9 cellular contexts compared by ENCODE assay signal in the genomic region with DNA sequence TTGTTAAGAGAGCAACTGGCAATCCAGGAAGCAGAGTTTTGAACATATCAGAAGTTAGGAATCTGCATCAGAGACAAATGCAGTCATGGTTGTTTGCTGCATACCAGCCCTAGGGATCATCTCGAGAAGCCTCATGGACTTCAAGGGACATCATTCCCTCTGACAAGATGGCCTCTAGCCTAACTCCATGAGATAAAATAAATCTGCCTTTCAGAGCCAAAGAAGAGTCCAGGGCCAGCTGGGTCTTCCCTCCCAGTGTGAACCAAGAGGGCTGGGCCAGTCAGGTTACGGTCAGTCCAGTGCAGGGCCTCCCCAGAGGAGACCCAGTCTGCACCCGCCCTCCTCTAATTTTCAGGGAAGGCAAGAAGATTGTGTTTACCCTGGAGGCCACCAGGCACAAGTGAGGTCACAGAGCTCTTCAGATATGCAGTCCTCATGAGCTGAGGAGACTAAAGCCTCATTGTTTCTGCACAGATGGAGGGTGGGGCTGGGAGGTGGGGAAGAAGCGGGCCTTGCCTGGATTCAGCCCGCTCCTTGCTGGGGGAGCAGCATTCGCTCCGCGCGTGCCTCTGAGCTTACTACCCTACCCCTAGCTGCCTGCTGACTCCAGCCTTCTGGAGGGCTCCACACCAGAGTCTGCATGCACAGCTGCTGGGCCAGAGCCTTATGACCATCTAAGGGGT. TPM values are rescaled to one million over a fixed set of nuclear protein-coding genes. Genes with fewer than 3 reads are reported as not detected.
DNase-seq lines count a peak whose midpoint lies in the region; ATAC-seq and TF ChIP-seq lines count a peak whose summit lies in the region.
"Had no signal": no experiment of that assay in that cellular context is flagged by ENCODE, and none has a peak within 500 bp of the region (broad histone marks: within the 10 kb centered on the region; RNA-seq: fewer than 3 reads in every experiment).

No MANE protein-coding gene starts in this region.

- no peak for TF ChIP-seq CTCF in prostate gland (IDR thresholded peaks at IDR 0.05)

- DNase-seq in COLO668 (lab: John Stamatoyannopoulos, UW; ENCODE audit: unreplicated experiment) (peak; percentile 89), NCI-H2227 (lab: John Stamatoyannopoulos, UW; ENCODE audit: unreplicated experiment) (peak; percentile 48), dedifferentiated amniotic fluid mesenchymal stem cell (ENCODE audit: extremely low spot score) (no peak), prostate gland (ENCODE audit: low spot score) (no peak)
- no peak for DNase-seq in natural killer cell treated with Interleukin-12 subunit alpha and Interleukin-12 subunit beta and Interleukin-15 and Interleukin-18, amount 100 ng/mL, for 72 hours (ENCODE audit: low spot score)
- DNase-seq: CD4-positive, CD25-positive, alpha-beta regulatory T cell had no signal

- peaks cover 0 to 10% of the 10 kb centered on the region in 2 donors for H3K4me1 Mint-ChIP-seq in natural killer cell treated with Interleukin-12 subunit alpha and Interleukin-12 subunit beta and Interleukin-15 and Interleukin-18, amount 100 ng/mL, for 72 hours (ENCODE audit: low read depth in 2 of 2)

- H3K27ac ChIP-seq in prostate gland, result no peak overlapping the region

- no peaks in the 10 kb centered on the region for H3K9me3 Mint-ChIP-seq in natural killer cell treated with Interleukin-12 subunit alpha and Interleukin-12 subunit beta and Interleukin-15 and Interleukin-18, amount 100 ng/mL, for 72 hours
- H3K9me3 Mint-ChIP-seq: CD4-positive, CD25-positive, alpha-beta regulatory T cell had no signal

- H3K27me3 ChIP-seq in prostate gland (replicated peaks; ENCODE audit: insufficient read depth), result no peaks in the 10 kb centered on the region

- no peaks in the 10 kb centered on the region for H3K27me3 Mint-ChIP-seq in natural killer cell treated with Interleukin-12 subunit alpha and Interleukin-12 subunit beta and Interleukin-15 and Interleukin-18, amount 100 ng/mL, for 72 hours
- H3K27me3 Mint-ChIP-seq: CD4-positive, CD25-positive, alpha-beta regulatory T cell had no signal

- no peak overlapping the region for H3K4me3 Mint-ChIP-seq in natural killer cell treated with Interleukin-12 subunit alpha and Interleukin-12 subunit beta and Interleukin-15 and Interleukin-18, amount 100 ng/mL, for 72 hours
- H3K4me3 Mint-ChIP-seq: CD4-positive, CD25-positive, alpha-beta regulatory T cell had no signal

- no peaks in the 10 kb centered on the region for H3K9me3 ChIP-seq in prostate gland

- no peak for TF ChIP-seq POLR2A in prostate gland (IDR thresholded peaks at IDR 0.05)

- H3K27ac Mint-ChIP-seq in natural killer cell treated with Interleukin-12 subunit alpha and Interleukin-12 subunit beta and Interleukin-15 and Interleukin-18, amount 100 ng/mL, for 72 hours, result no peak overlapping the region
- H3K27ac Mint-ChIP-seq: CD4-positive, CD25-positive, alpha-beta regulatory T cell had no signal

- intact Hi-C loops in prostate gland (cut with DNase I), result no loop called here

- 74% methylated on average over 9 of the region's 9 CpGs for WGBS in prostate gland

- no peak overlapping the region for H3K4me3 ChIP-seq in prostate gland

- H3K36me3 ChIP-seq in prostate gland, result no peaks in the 10 kb centered on the region

- H3K4me1 ChIP-seq in prostate gland (replicated peaks), result no peaks in the 10 kb centered on the region

- H3K36me3 Mint-ChIP-seq in natural killer cell treated with Interleukin-12 subunit alpha and Interleukin-12 subunit beta and Interleukin-15 and Interleukin-18, amount 100 ng/mL, for 72 hours, result peaks cover 9% of the 10 kb centered on the region

- ATAC-seq in esophagus mucosa (peak; percentile 28), HG02642 (IDR thresholded peaks at IDR 0.05; ENCODE audit: poor library complexity, unreplicated experiment) (no peak), GM21526 (IDR thresholded peaks at IDR 0.05; ENCODE audit: low FRiP score, unreplicated experiment) (no peak)
- ATAC-seq in natural killer cell treated with Interleukin-12 subunit alpha and Interleukin-12 subunit beta and Interleukin-15 and Interleukin-18, amount 100 ng/mL, for 72 hours, result peak; percentile 36 to 53

RNA-seq across cellular contexts. Expression of gene CAPN2, which starts 52.8 kb away (rescaled TPM):
- total RNA-seq in esophagus mucosa (171 TPM), prostate gland (100 to 1,000 TPM in 1 of 2 donors, 10 to 100 TPM in 1; 88.5 to 156 TPM)
- total RNA-seq in natural killer cell treated with Interleukin-12 subunit alpha and Interleukin-12 subunit beta and Interleukin-15 and Interleukin-18, amount 100 ng/mL, for 72 hours, result 10 to 100 TPM; 29.2 to 39.1 TPM

Comparison
In these comparisons a context has a peak if more than half of its experiments do, and no peak if none do; other contexts are left out.
1. DNase-seq: peak in COLO668 (single experiment) and NCI-H2227 (single experiment); none in natural killer cell treated with Interleukin-12 subunit alpha and Interleukin-12 subunit beta and Interleukin-15 and Interleukin-18, amount 100 ng/mL, for 72 hours (single experiment), dedifferentiated amniotic fluid mesenchymal stem cell (single experiment) and prostate gland (single experiment).
2. ATAC-seq: peak in esophagus mucosa (single experiment) and natural killer cell treated with Interleukin-12 subunit alpha and Interleukin-12 subunit beta and Interleukin-15 and Interleukin-18, amount 100 ng/mL, for 72 hours (2 of 2); none in HG02642 (single experiment) and GM21526 (single experiment).